Comparison of ENCODE assay signal across 11 cellular contexts in the genomic region with DNA sequence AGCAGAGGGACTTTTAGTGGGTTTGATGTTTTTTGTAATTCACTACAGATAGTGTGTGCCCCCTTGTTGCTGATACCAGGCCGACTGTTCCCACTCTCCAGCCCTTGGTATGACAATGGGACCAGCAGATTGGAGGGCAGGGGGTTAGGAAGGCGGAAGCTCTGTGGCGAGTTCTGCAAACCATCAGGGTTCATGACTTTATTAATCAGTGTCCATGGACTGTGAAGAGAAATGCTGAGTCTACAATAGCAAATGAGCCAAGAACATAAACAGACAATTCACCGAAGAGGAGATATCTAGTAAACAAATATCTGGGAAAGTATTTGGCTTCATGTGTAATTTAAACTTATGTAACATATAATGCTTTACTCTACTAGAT.
DNase-seq lines count a peak whose midpoint lies in the region; ATAC-seq, FAIRE-seq and TF ChIP-seq lines count a peak whose summit lies in the region.
"Had no signal": no experiment of that assay in that cellular context is flagged by ENCODE, and none has a peak within 500 bp of the region (broad histone marks: within the 10 kb centered on the region; RNA-seq: fewer than 3 reads in every experiment).

No MANE protein-coding gene starts in this region.

- no peaks in the 10 kb centered on the region for H3K9me3 Mint-ChIP-seq in activated CD4-positive, alpha-beta memory T cell treated with anti-CD3 and anti-CD28 coated beads, Interleukin-2, amount 10 ng/mL, durations not matched to agents 7 days and 5 days

- H3K4me1 ChIP-seq in HUES6 (ENCODE audit: control insufficient read depth, insufficient read depth, low read length) (peaks cover 42% of the 10 kb centered on the region), foreskin keratinocyte (peaks cover 32% of the 10 kb centered on the region), sigmoid colon (peaks cover 0 to 62% (median 57%) of the 10 kb centered on the region in 4 donors), heart right ventricle (peaks cover 0 to 63% (median 37%) of the 10 kb centered on the region in 9 donors), SK-N-SH (ENCODE audit: control insufficient read depth in 1 of 2, insufficient read depth in 2 of 2, low read depth in 1 of 2, low read length in 1 of 2) (peaks cover 8 to 11% of the 10 kb centered on the region in 2 experiments; a peak in 2 of 4 replicates)
- H3K4me1 ChIP-seq: HAP-1 had no signal

- no peak for DNase-seq in activated CD4-positive, alpha-beta memory T cell treated with anti-CD3 and anti-CD28 coated beads, Interleukin-2, amount 10 ng/mL, durations not matched to agents 7 days and 5 days
- DNase-seq in foreskin keratinocyte, result no peak
- no peak for DNase-seq in sigmoid colon
- DNase-seq in D721Med (ENCODE audit: insufficient read length, low spot score), result no peak
- DNase-seq in heart right ventricle, result no peak
- DNase-seq in SK-N-SH, result no peak
- DNase-seq: adrenal gland had no signal

- H3K9me3 ChIP-seq in HUES6 (ENCODE audit: control insufficient read depth, insufficient read depth, low read depth, low read length), result no peaks in the 10 kb centered on the region
- no peaks in the 10 kb centered on the region for H3K9me3 ChIP-seq in sigmoid colon
- H3K9me3 ChIP-seq in heart right ventricle, result no peaks in the 10 kb centered on the region
- H3K9me3 ChIP-seq in SK-N-SH, result no peaks in the 10 kb centered on the region
- H3K9me3 ChIP-seq: adrenal gland, HAP-1 had no signal

- H3K27me3 Mint-ChIP-seq in activated CD4-positive, alpha-beta memory T cell treated with anti-CD3 and anti-CD28 coated beads, Interleukin-2, amount 10 ng/mL, durations not matched to agents 7 days and 5 days, result peaks cover 4% of the 10 kb centered on the region

- FAIRE-seq in D721Med (lab: Jason Lieb, UNC), result no peak
- FAIRE-seq: endometrium had no signal

- 0 out of 2 replicates have a peak overlapping the region, but pooled peaks have one; percentile 7 for H3K4me3 ChIP-seq in HUES6 (ENCODE audit: low read depth, low read length)
- H3K4me3 ChIP-seq in sigmoid colon, result no peak overlapping the region
- H3K4me3 ChIP-seq in heart right ventricle, result no peak overlapping the region
- no peak overlapping the region for H3K4me3 ChIP-seq in SK-N-SH (ENCODE audit: low read depth in 2 of 2, low read length in 1 of 2)
- H3K4me3 ChIP-seq: adrenal gland, HAP-1 had no signal

- no peak for TF ChIP-seq POLR2A in sigmoid colon (IDR thresholded peaks at IDR 0.05)

- no peaks in the 10 kb centered on the region for H3K79me2 ChIP-seq in SK-N-SH (ENCODE audit: insufficient read depth)

- peaks cover 76% of the 10 kb centered on the region for H3K4me1 Mint-ChIP-seq in activated CD4-positive, alpha-beta memory T cell treated with anti-CD3 and anti-CD28 coated beads, Interleukin-2, amount 10 ng/mL, durations not matched to agents 7 days and 5 days

- no peak overlapping the region for H3K4me2 ChIP-seq in SK-N-SH

- intact Hi-C loops in sigmoid colon (cut with DNase I) (loop anchor here (5.0 kb wide), 1 partner anchor 67 kb away; no protein-coding TSS in a partner anchor), heart right ventricle (cut with DNase I) (loop anchor here in 1 of 10 donors (5.0 kb wide), 1 partner anchor 37 kb away; no protein-coding TSS in a partner anchor)

- no peaks in the 10 kb centered on the region for H3K9me2 ChIP-seq in SK-N-SH

- no peak overlapping the region for H3K27ac ChIP-seq in HUES6 (ENCODE audit: low read depth, low read length)
- H3K27ac ChIP-seq in foreskin keratinocyte, result peak overlapping the region; percentile 100
- peak overlapping the region in 3 of 4 donors; percentile 24 to 85 (median 82) for H3K27ac ChIP-seq in sigmoid colon
- H3K27ac ChIP-seq in heart right ventricle, result peak overlapping the region in 1 of 10 donors; percentile 73
- no peak overlapping the region for H3K27ac ChIP-seq in SK-N-SH (ENCODE audit: low read depth in 2 of 2, low read length in 1 of 2)
- H3K27ac ChIP-seq: VCaP had no signal

- peak overlapping the region; percentile 97 for H3K27ac Mint-ChIP-seq in activated CD4-positive, alpha-beta memory T cell treated with anti-CD3 and anti-CD28 coated beads, Interleukin-2, amount 10 ng/mL, durations not matched to agents 7 days and 5 days

- POLR2A ChIA-PET in activated CD4-positive, alpha-beta memory T cell treated with anti-CD3 and anti-CD28 coated beads, Interleukin-2, amount 10 ng/mL, durations not matched to agents 7 days and 5 days (lab: Charles Lee), result interaction anchor here (1.0 to 12.0 kb wide), 19 partner anchors 10 to 916 kb away, joined by 3 to 213 read pairs (median 4); partner anchors contain the start of gene PGM2
- POLR2A ChIA-PET in SK-N-SH (lab: Yijun Ruan, JAX), result no interaction called here

- CTCF ChIA-PET in activated CD4-positive, alpha-beta memory T cell treated with anti-CD3 and anti-CD28 coated beads, Interleukin-2, amount 10 ng/mL, durations not matched to agents 7 days and 5 days (lab: Charles Lee), result interaction anchor here (0.7 to 2.6 kb wide), 13 partner anchors 9 to 630 kb away, joined by 3 to 26 read pairs (median 5); no protein-coding TSS in a partner anchor
- CTCF ChIA-PET in SK-N-SH (lab: Yijun Ruan, JAX), result interaction anchor here (0.5 to 1.6 kb wide), 2 partner anchors 10 to 1881 kb away, joined by 3 to 5 read pairs; no protein-coding TSS in a partner anchor

- TF ChIP-seq EP300 in sigmoid colon (IDR thresholded peaks at IDR 0.05) (no peak), SK-N-SH (IDR thresholded peaks at IDR 0.05; ENCODE audit: borderline replicate concordance in 1 of 2, low read depth in 1 of 2, low read length in 1 of 2) (no peak)

- H4K20me1 ChIP-seq in SK-N-SH (ENCODE audit: insufficient read depth), result no peaks in the 10 kb centered on the region

- TF ChIP-seq RAD21 in SK-N-SH (IDR thresholded peaks at IDR 0.05; ENCODE audit: low read length), result no peak

- no peak overlapping the region for H3K9ac ChIP-seq in HUES6 (ENCODE audit: low read length)
- no peak overlapping the region for H3K9ac ChIP-seq in SK-N-SH

- peaks cover 62% of the 10 kb centered on the region for H3K36me3 Mint-ChIP-seq in activated CD4-positive, alpha-beta memory T cell treated with anti-CD3 and anti-CD28 coated beads, Interleukin-2, amount 10 ng/mL, durations not matched to agents 7 days and 5 days (ENCODE audit: low read depth)

- no peak for ATAC-seq in foreskin keratinocyte
- no peak for ATAC-seq in heart right ventricle

- peaks cover 35% of the 10 kb centered on the region for H3K27me3 ChIP-seq in HUES6 (ENCODE audit: control insufficient read depth, insufficient read depth, low read length)
- H3K27me3 ChIP-seq in foreskin keratinocyte, result no peaks in the 10 kb centered on the region
- H3K27me3 ChIP-seq in sigmoid colon, result no peaks in the 10 kb centered on the region
- no peaks in the 10 kb centered on the region for H3K27me3 ChIP-seq in heart right ventricle
- no peaks in the 10 kb centered on the region for H3K27me3 ChIP-seq in SK-N-SH (ENCODE audit: insufficient read depth)
- H3K27me3 ChIP-seq: adrenal gland had no signal

- TF ChIP-seq CTCF in foreskin keratinocyte (conservative IDR thresholded peaks at IDR 0.05), result no peak
- TF ChIP-seq CTCF in sigmoid colon (IDR thresholded peaks at IDR 0.05), result no peak
- TF ChIP-seq CTCF in D721Med (IDR thresholded peaks at IDR 0.05; ENCODE audit: insufficient read depth, missing control alignments), result no peak
- no peak for TF ChIP-seq CTCF in heart right ventricle (IDR thresholded peaks at IDR 0.05)
- no peak for TF ChIP-seq CTCF in SK-N-SH (IDR thresholded peaks at IDR 0.05)

- H3F3A ChIP-seq in SK-N-SH (replicated peaks; ENCODE audit: insufficient read depth), result peaks cover 6% of the 10 kb centered on the region

- peaks cover 20% of the 10 kb centered on the region for H3K36me3 ChIP-seq in HUES6 (ENCODE audit: control insufficient read depth, insufficient read depth, low read length)
- peaks cover 0 to 54% (median 3%) of the 10 kb centered on the region in 4 donors for H3K36me3 ChIP-seq in sigmoid colon
- H3K36me3 ChIP-seq in heart right ventricle, result peaks cover 0 to 73% (median 16%) of the 10 kb centered on the region in 9 donors
- H3K36me3 ChIP-seq in SK-N-SH (replicated peaks in 1 of 2; ENCODE audit: control insufficient read depth in 1 of 2, insufficient read depth in 2 of 2, low read length in 1 of 2), result peaks cover 7 to 10% of the 10 kb centered on the region in 2 experiments
- H3K36me3 ChIP-seq: adrenal gland had no signal

- H3K4me3 Mint-ChIP-seq in activated CD4-positive, alpha-beta memory T cell treated with anti-CD3 and anti-CD28 coated beads, Interleukin-2, amount 10 ng/mL, durations not matched to agents 7 days and 5 days, result peak overlapping the region; percentile 50

- H2AFZ ChIP-seq in SK-N-SH (ENCODE audit: low read depth), result no peak overlapping the region

- 51 to 63% methylated on average over 4 of the region's 4 CpGs for whole genome bisulfite sequencing in sigmoid colon, 2 donors
- 78 to 82% methylated on average over 4 of the region's 4 CpGs for WGBS in heart right ventricle, 2 donors
- WGBS in SK-N-SH (ENCODE audit: low lambda C conversion rate), result 98% methylated on average over 3 of the region's 4 CpGs

TF ChIP-seq in SK-N-SH, 30 proteins besides CTCF, POLR2A, EP300 and RAD21 (continues in another document):
- no peak for TF ChIP-seq POLR2AphosphoS5 (IDR thresholded peaks at IDR 0.05; ENCODE audit: low read depth, low read length)
- TF ChIP-seq, protein P1, sequence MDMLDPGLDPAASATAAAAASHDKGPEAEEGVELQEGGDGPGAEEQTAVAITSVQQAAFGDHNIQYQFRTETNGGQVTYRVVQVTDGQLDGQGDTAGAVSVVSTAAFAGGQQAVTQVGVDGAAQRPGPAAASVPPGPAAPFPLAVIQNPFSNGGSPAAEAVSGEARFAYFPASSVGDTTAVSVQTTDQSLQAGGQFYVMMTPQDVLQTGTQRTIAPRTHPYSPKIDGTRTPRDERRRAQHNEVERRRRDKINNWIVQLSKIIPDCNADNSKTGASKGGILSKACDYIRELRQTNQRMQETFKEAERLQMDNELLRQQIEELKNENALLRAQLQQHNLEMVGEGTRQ (IDR thresholded peaks at IDR 0.05; ENCODE audit: borderline replicate concordance, low read depth, low read length), result no peak
- no peak for TF ChIP-seq PBX3 (IDR thresholded peaks at IDR 0.05)
- no peak for TF ChIP-seq RFX5 (IDR thresholded peaks at IDR 0.05; ENCODE audit: low read length)
- TF ChIP-seq TCF12 (IDR thresholded peaks at IDR 0.05), result no peak
- TF ChIP-seq FOSL2 (IDR thresholded peaks at IDR 0.05; ENCODE audit: borderline replicate concordance, low read depth), result no peak
- no peak for TF ChIP-seq GATA2 (CRISPR knock-in tag; IDR thresholded peaks at IDR 0.05)

Comparison
In these comparisons a context has a peak if more than half of its experiments do, and no peak if none do; other contexts are left out.
1. H3K27ac ChIP-seq: peak in foreskin keratinocyte (single experiment) and sigmoid colon (3 of 4); none in HUES6 (single experiment) and SK-N-SH (0 of 2).